Comparison of ENCODE assay signal across 9 cellular contexts in genomic region chr10:110067960-110068770, GRCh38.
A peak's percentile ranks its signal among the peaks of the same experiment; 100 is the strongest.
DNase-seq lines count a peak whose midpoint lies in the region; ATAC-seq and TF ChIP-seq lines count a peak whose summit lies in the region.
"Had no signal": no experiment of that assay in that cellular context is flagged by ENCODE, and none has a peak within 500 bp of the region (broad histone marks: within the 10 kb centered on the region; RNA-seq: fewer than 3 reads in every experiment).

No MANE protein-coding gene starts in this region.

- DNase-seq in GM10266 (ENCODE audit: extremely low spot score): peak; percentile 23
- peak; percentile 78 for DNase-seq in activated naive CD4-positive, alpha-beta T cell treated with anti-CD3 and anti-CD28 coated beads, Interleukin-2, amount 10 ng/mL, durations not matched to agents 7 days and 5 days
- no peak for DNase-seq in memory B cell (ENCODE audit: low spot score in 2 of 2)
- DNase-seq in NCI-H2029 treated with DMSO at 0.1 percent for 48 hours (lab: John Stamatoyannopoulos, UW): no peak
- DNase-seq in NCI-H446 treated with DMSO at 0.1 percent for 48 hours (lab: John Stamatoyannopoulos, UW): no peak
- no peak for DNase-seq in hepatic stellate cell (ENCODE audit: low spot score)

- no peak for TF ChIP-seq RAD21 in Ishikawa (IDR thresholded peaks at IDR 0.05; ENCODE audit: low read depth)

- H3K27me3 Mint-ChIP-seq in activated naive CD4-positive, alpha-beta T cell treated with anti-CD3 and anti-CD28 coated beads, Interleukin-2, amount 10 ng/mL, durations not matched to agents 7 days and 5 days: no peaks in the 10 kb centered on the region
- no peaks in the 10 kb centered on the region for H3K27me3 Mint-ChIP-seq in memory B cell

- TF ChIP-seq EP300 in Ishikawa (IDR thresholded peaks at IDR 0.05; ENCODE audit: borderline replicate concordance): no peak

- peak overlapping the region; percentile 94 for H3K27ac Mint-ChIP-seq in activated naive CD4-positive, alpha-beta T cell treated with anti-CD3 and anti-CD28 coated beads, Interleukin-2, amount 10 ng/mL, durations not matched to agents 7 days and 5 days
- peak overlapping the region; percentile 87 for H3K27ac Mint-ChIP-seq in memory B cell

- H3K36me3 Mint-ChIP-seq in activated naive CD4-positive, alpha-beta T cell treated with anti-CD3 and anti-CD28 coated beads, Interleukin-2, amount 10 ng/mL, durations not matched to agents 7 days and 5 days: peaks cover 29% of the 10 kb centered on the region
- H3K36me3 Mint-ChIP-seq in memory B cell: peaks cover 6% of the 10 kb centered on the region

- H3K4me1 Mint-ChIP-seq in activated naive CD4-positive, alpha-beta T cell treated with anti-CD3 and anti-CD28 coated beads, Interleukin-2, amount 10 ng/mL, durations not matched to agents 7 days and 5 days: peaks cover 94% of the 10 kb centered on the region
- peaks cover 39% of the 10 kb centered on the region for H3K4me1 Mint-ChIP-seq in memory B cell

- CTCF ChIA-PET in activated naive CD4-positive, alpha-beta T cell treated with anti-CD3 and anti-CD28 coated beads, Interleukin-2, amount 10 ng/mL, durations not matched to agents 7 days and 5 days (lab: Charles Lee): interaction anchor here (0.8 to 1.8 kb wide), 5 partner anchors 9 to 184 kb away, joined by 3 to 12 read pairs (median 4); no protein-coding TSS in a partner anchor

- TF ChIP-seq CTCF in GM10266 (IDR thresholded peaks at IDR 0.05; ENCODE audit: control insufficient read depth, insufficient read depth, low read depth, missing control alignments): no peak

- peak overlapping the region; percentile 64 for H3K4me3 Mint-ChIP-seq in activated naive CD4-positive, alpha-beta T cell treated with anti-CD3 and anti-CD28 coated beads, Interleukin-2, amount 10 ng/mL, durations not matched to agents 7 days and 5 days
- H3K4me3 Mint-ChIP-seq in memory B cell: peak overlapping the region; percentile 78

- no peaks in the 10 kb centered on the region for H3K9me3 Mint-ChIP-seq in activated naive CD4-positive, alpha-beta T cell treated with anti-CD3 and anti-CD28 coated beads, Interleukin-2, amount 10 ng/mL, durations not matched to agents 7 days and 5 days
- H3K9me3 Mint-ChIP-seq in memory B cell: peaks cover 1% of the 10 kb centered on the region

- ATAC-seq in GM21619 (IDR thresholded peaks at IDR 0.05; ENCODE audit: unreplicated experiment) (peak; percentile 45), memory B cell (ENCODE audit: low read depth) (peak; percentile 72)
- ATAC-seq: Panc1 had no signal

TF ChIP-seq in Ishikawa, 13 proteins besides CTCF, POLR2A, EP300 and RAD21:
- TF ChIP-seq NFIC (IDR thresholded peaks at IDR 0.05): 0 out of 2 replicates have a peak, but pooled peaks have one; percentile 16
- TF ChIP-seq CEBPB (IDR thresholded peaks at IDR 0.05): peak; percentile 85
- no peak for TF ChIP-seq TCF12 (IDR thresholded peaks at IDR 0.05; ENCODE audit: low read depth)
- no peak for TF ChIP-seq CREB1 (IDR thresholded peaks at IDR 0.05; ENCODE audit: low read depth)

Comparison
In these comparisons a context has a peak if more than half of its experiments do, and no peak if none do; other contexts are left out.
1. DNase-seq: peak in GM10266 (single experiment) and activated naive CD4-positive, alpha-beta T cell treated with anti-CD3 and anti-CD28 coated beads, Interleukin-2, amount 10 ng/mL, durations not matched to agents 7 days and 5 days (single experiment); none in memory B cell (0 of 2), NCI-H2029 treated with DMSO at 0.1 percent for 48 hours (single experiment), NCI-H446 treated with DMSO at 0.1 percent for 48 hours (single experiment) and hepatic stellate cell (single experiment).